8 cellular contexts compared by ENCODE assay signal in the genomic region with DNA sequence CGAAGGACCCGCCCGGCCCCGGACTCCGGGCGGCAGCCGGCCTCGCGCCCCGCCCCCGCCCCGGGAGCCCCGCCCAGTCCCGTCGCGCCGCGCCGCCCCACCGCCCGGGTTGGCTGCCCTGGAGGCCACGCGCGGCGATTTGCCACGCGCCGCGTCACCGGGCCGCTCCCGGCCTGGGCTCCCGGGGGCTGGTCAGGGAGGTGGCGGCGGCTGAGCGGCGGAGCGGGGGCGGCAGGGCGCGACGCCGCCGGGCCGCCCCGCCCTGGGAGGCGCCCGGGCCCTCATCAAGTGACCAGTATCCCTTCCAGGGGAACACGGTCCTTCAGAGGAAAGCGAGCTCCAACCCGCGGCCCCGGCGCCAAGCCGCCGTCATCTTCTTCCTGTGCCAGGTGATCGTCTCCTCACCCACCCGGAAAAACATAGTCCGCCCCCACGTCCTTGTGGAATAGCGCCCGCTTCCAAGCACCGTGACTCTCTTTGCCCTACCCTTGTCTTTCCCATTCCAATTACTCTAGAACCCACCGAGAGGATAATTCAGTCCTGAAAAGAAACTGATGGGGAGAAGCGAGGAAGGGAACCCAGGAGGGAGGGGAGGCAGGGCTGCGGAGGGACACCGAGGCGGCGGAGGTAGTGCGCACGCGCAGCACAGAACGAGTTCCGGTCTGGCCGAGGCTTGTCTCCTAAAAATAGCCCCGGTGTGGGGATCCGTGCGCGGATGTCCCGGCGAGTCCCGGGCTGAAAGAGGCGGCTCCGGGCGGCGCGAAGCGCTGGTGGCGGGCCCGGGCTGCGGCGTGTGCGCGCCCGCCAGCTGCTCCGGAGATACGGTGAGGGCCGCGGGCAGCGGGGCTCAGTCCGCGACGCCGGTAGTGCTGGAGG. TPM values are rescaled to one million over a fixed set of nuclear protein-coding genes. Genes with fewer than 3 reads are reported as not detected.
DNase-seq lines count a peak whose midpoint lies in the region; ATAC-seq and TF ChIP-seq lines count a peak whose summit lies in the region.

A gene (plus strand): TSS at position 704 of the 876 bp plus-strand sequence. CDS start 67,136 bp downstream, outside the sequence.

- H3K9me3 ChIP-seq in NT2/D1 (ENCODE audit: insufficient read depth, low read length) (no peaks in the 10 kb centered on the region), endocrine pancreas (ENCODE audit: control insufficient read depth, low read length) (no peaks in the 10 kb centered on the region), mesenchymal stem cell (ENCODE audit: control insufficient read depth, low read length) (no peaks in the 10 kb centered on the region)

- peak within 1 kb of the TSS; percentile 98 for H3K18ac ChIP-seq in mesenchymal stem cell (ENCODE audit: low read depth in 1 of 2, low read length in 2 of 2)

- no peaks in the 10 kb centered on the region for H3K9me3 Mint-ChIP-seq in activated CD8-positive, alpha-beta memory T cell treated with anti-CD3 and anti-CD28 coated beads, Interleukin-2, amount 10 ng/mL, durations not matched to agents 7 days and 5 days (ENCODE audit: low read depth)

- H3K9ac ChIP-seq in NT2/D1 (ENCODE audit: insufficient read length, low read depth), result peak within 1 kb of the TSS; percentile 85
- peak within 1 kb of the TSS; percentile 94 for H3K9ac ChIP-seq in endocrine pancreas (ENCODE audit: control insufficient read depth, insufficient read depth, low read length)
- H3K9ac ChIP-seq in mesenchymal stem cell (ENCODE audit: low read length), result peak within 1 kb of the TSS; percentile 97

- H3K4me3 ChIP-seq in NT2/D1 (ENCODE audit: insufficient read length, low read depth) (peak within 1 kb of the TSS; percentile 90), endocrine pancreas (ENCODE audit: control insufficient read depth, insufficient read depth, low read length) (peak within 1 kb of the TSS; percentile 99), mesenchymal stem cell (ENCODE audit: insufficient read depth in 1 of 2, low read depth in 1 of 2, low read length in 2 of 2) (peak within 1 kb of the TSS; percentile 89)

- peak within 1 kb of the TSS; percentile 99 for H2BK120ac ChIP-seq in mesenchymal stem cell (ENCODE audit: low read depth, low read length)

- peak within 1 kb of the TSS; percentile 94 for H2AFZ ChIP-seq in mesenchymal stem cell (ENCODE audit: low read depth, low read length)

- peak within 1 kb of the TSS; percentile 59 for H2BK5ac ChIP-seq in mesenchymal stem cell (ENCODE audit: low read depth, low read length, poor library complexity, severe bottlenecking)

- H3K4ac ChIP-seq in mesenchymal stem cell (ENCODE audit: low read depth in 1 of 2, low read length in 2 of 2), result peak within 1 kb of the TSS; percentile 94 to 96

- peak within 1 kb of the TSS; percentile 65 for H3K27ac ChIP-seq in mesenchymal stem cell (ENCODE audit: low read length, poor library complexity, severe bottlenecking)

- H3K79me1 ChIP-seq in mesenchymal stem cell (replicated peaks; ENCODE audit: low read length, poor library complexity, severe bottlenecking), result peaks cover 6% of the 10 kb centered on the region

- CTCF ChIA-PET in activated CD8-positive, alpha-beta memory T cell treated with anti-CD3 and anti-CD28 coated beads, Interleukin-2, amount 10 ng/mL, durations not matched to agents 7 days and 5 days (lab: Charles Lee), result interaction anchor here (0.6 to 1.6 kb wide), 3 partner anchors 61 to 784 kb away, joined by 3 to 6 read pairs (median 4); no protein-coding TSS in a partner anchor

- peak within 1 kb of the TSS; percentile 97 for H2BK15ac ChIP-seq in mesenchymal stem cell (ENCODE audit: low read depth, poor library complexity, severe bottlenecking)

- peak within 1 kb of the TSS in 1 of 2 experiments; percentile 89 for H2BK12ac ChIP-seq in mesenchymal stem cell (ENCODE audit: low read length in 2 of 2)

- H3K36me3 Mint-ChIP-seq in activated CD8-positive, alpha-beta memory T cell treated with anti-CD3 and anti-CD28 coated beads, Interleukin-2, amount 10 ng/mL, durations not matched to agents 7 days and 5 days, result no peaks in the 10 kb centered on the region

- H3K23ac ChIP-seq in mesenchymal stem cell (ENCODE audit: low read length in 2 of 2), result peak within 1 kb of the TSS in 1 of 2 experiments; percentile 93

- H3K27ac Mint-ChIP-seq in activated CD8-positive, alpha-beta memory T cell treated with anti-CD3 and anti-CD28 coated beads, Interleukin-2, amount 10 ng/mL, durations not matched to agents 7 days and 5 days, result peak within 1 kb of the TSS; percentile 95

- peak; percentile 88 for ATAC-seq in activated CD8-positive, alpha-beta memory T cell treated with anti-CD3 and anti-CD28 coated beads, Interleukin-2, amount 10 ng/mL, durations not matched to agents 7 days and 5 days

- H3K4me3 Mint-ChIP-seq in activated CD8-positive, alpha-beta memory T cell treated with anti-CD3 and anti-CD28 coated beads, Interleukin-2, amount 10 ng/mL, durations not matched to agents 7 days and 5 days, result peak within 1 kb of the TSS; percentile 96

- H2AK5ac ChIP-seq in mesenchymal stem cell (ENCODE audit: low read length, severe bottlenecking), result no peak within 1 kb of the TSS

- TF ChIP-seq CTCF in GM20000 (IDR thresholded peaks at IDR 0.05; ENCODE audit: extremely low read depth, missing control alignments), result no peak

- H3K36me3 ChIP-seq in NT2/D1 (ENCODE audit: insufficient read depth, insufficient read length, low read length) (no peaks in the 10 kb centered on the region), endocrine pancreas (ENCODE audit: control insufficient read depth, insufficient read depth, low read length) (no peaks in the 10 kb centered on the region), mesenchymal stem cell (ENCODE audit: control insufficient read depth in 1 of 2, insufficient read depth in 2 of 2, low read depth in 1 of 2, low read length in 2 of 2) (no peaks in the 10 kb centered on the region)

- peak within 1 kb of the TSS; percentile 25 to 95 for H3K14ac ChIP-seq in mesenchymal stem cell (ENCODE audit: low read length in 2 of 2)

- H3K27me3 Mint-ChIP-seq in activated CD8-positive, alpha-beta memory T cell treated with anti-CD3 and anti-CD28 coated beads, Interleukin-2, amount 10 ng/mL, durations not matched to agents 7 days and 5 days, result peaks cover 6% of the 10 kb centered on the region

- H3K27me3 ChIP-seq in NT2/D1 (ENCODE audit: insufficient read depth, insufficient read length) (no peaks in the 10 kb centered on the region), endocrine pancreas (ENCODE audit: control insufficient read depth, insufficient read depth, low read length) (no peaks in the 10 kb centered on the region), mesenchymal stem cell (ENCODE audit: control insufficient read depth in 1 of 2, insufficient read depth in 1 of 2, low read length in 2 of 2) (peaks cover 0 to 5% of the 10 kb centered on the region in 2 experiments)

- H3K4me1 ChIP-seq in NT2/D1 (ENCODE audit: insufficient read depth, insufficient read length) (peaks cover 5% of the 10 kb centered on the region), endocrine pancreas (ENCODE audit: control insufficient read depth, insufficient read depth, low read length) (peaks cover 11% of the 10 kb centered on the region), mesenchymal stem cell (ENCODE audit: control insufficient read depth, insufficient read depth, low read depth, low read length) (peaks cover 3% of the 10 kb centered on the region)

- WGBS in mesenchymal stem cell, result under 1% methylated on average over 53 of the region's 104 CpGs

- H3K4me2 ChIP-seq in mesenchymal stem cell (ENCODE audit: low read length, poor library complexity, severe bottlenecking), result peak within 1 kb of the TSS; percentile 89

- DNase-seq in CMK (ENCODE audit: low read depth) (peak; percentile 90), GM20000 (ENCODE audit: low spot score) (peak; percentile 96), HT-29 (ENCODE audit: low spot score) (peak; percentile 96), NT2/D1 (ENCODE audit: low read depth, low spot score) (peak; percentile 88), mesenchymal stem cell (peak; percentile 96)
- peak; percentile 94 for DNase-seq in activated CD8-positive, alpha-beta memory T cell treated with anti-CD3 and anti-CD28 coated beads, Interleukin-2, amount 10 ng/mL, durations not matched to agents 7 days and 5 days
- DNase-seq in stimulated activated CD8-positive, alpha-beta memory T cell treated with anti-CD3 and anti-CD28 coated beads, Interleukin-12 subunit alpha, Interleukin-12 subunit beta, amount 100 ng/mL, for 24 hours (ENCODE audit: extremely low read depth), result peak; percentile 76

- peak within 1 kb of the TSS; percentile 86 for H4K91ac ChIP-seq in mesenchymal stem cell (ENCODE audit: low read length)

- peaks cover 20% of the 10 kb centered on the region for H3K4me1 Mint-ChIP-seq in activated CD8-positive, alpha-beta memory T cell treated with anti-CD3 and anti-CD28 coated beads, Interleukin-2, amount 10 ng/mL, durations not matched to agents 7 days and 5 days

- H4K8ac ChIP-seq in mesenchymal stem cell (ENCODE audit: low read length), result peak within 1 kb of the TSS; percentile 97

RNA-seq across cellular contexts. Expression of the gene that starts here (rescaled TPM):
- 12.3 and 22.3 TPM in 2 replicates for total RNA-seq in HT-29 (2014; rRNA removed; shearing (Covaris generic))
- 10 to 100 TPM; 20.4 to 23.4 TPM for total RNA-seq in activated CD8-positive, alpha-beta memory T cell treated with anti-CD3 and anti-CD28 coated beads, Interleukin-2, amount 10 ng/mL, durations not matched to agents 7 days and 5 days
- 26.0 TPM for polyA plus RNA-seq in mesenchymal stem cell (2013, experiment 1 of 2)
- 25.6 TPM for polyA plus RNA-seq in mesenchymal stem cell (2013, experiment 2 of 2)

Comparison
In these comparisons a context has a peak if more than half of its experiments do, and no peak if none do; other contexts are left out.
1. Peak in every context shown above with its lines: DNase-seq, ATAC-seq, H3K4me3 ChIP-seq and H3K27ac ChIP-seq.